ENCODE assay signal across 8 cellular contexts in the genomic region with DNA sequence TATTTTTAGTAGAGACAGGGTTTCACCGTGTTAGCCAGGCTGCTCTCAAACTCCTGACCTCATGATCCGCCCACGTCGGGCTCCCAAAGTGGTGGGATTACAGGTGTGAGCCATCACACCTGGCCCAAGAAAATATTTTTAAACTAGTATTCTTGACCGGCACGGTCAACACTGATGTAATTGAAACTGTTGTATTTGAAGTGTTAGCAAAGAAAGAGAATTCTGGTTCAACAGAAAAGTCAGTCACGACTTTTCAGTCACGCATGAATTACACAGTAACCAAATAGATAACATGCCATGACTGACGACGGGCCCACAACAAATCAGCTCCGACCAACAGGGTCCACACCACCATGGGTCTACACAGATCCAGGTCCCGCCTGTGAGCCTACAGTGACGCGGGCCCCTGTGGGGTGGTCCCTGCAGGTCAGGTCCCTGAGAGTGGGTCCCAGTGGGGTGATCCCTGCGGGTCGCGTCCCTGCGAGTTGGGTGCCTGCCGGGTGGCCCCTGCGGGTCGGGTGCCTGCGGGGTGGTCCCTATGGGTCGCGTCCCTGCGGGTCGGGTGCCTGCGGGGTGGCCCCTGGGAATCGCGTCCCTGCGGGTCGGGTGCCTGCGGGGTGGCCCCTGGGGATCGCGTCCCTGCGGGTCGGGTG. TPM values are rescaled to one million over a fixed set of nuclear protein-coding genes. Genes with fewer than 3 reads are reported as not detected.
DNase-seq lines count a peak whose midpoint lies in the region; ATAC-seq and TF ChIP-seq lines count a peak whose summit lies in the region.

No MANE protein-coding gene starts in this region.

- ATAC-seq in HG03378 (IDR thresholded peaks at IDR 0.05; ENCODE audit: unreplicated experiment): no peak

- peak overlapping the region; percentile 64 to 100 (median 95) for H3K27ac ChIP-seq in adrenal gland
- H3K27ac ChIP-seq in spleen: peak overlapping the region; percentile 95 to 100 (median 98)

- H3K4me1 ChIP-seq in ES-I3 (ENCODE audit: insufficient read depth, low read length) (0 out of 2 replicates have a peak, but pooled peaks cover 3% of the 10 kb centered on the region), adrenal gland (replicated peaks in 1 of 2) (peaks cover 25 to 27% of the 10 kb centered on the region in 2 donors), iPS-15b (ENCODE audit: control insufficient read depth, insufficient read depth, low read length) (no peaks in the 10 kb centered on the region), spleen (peaks cover 15 to 78% (median 38%) of the 10 kb centered on the region in 6 donors)

- H3K4me3 ChIP-seq in adrenal gland: peak overlapping the region; percentile 38 to 99 (median 89)
- H3K4me3 ChIP-seq in iPS-15b (ENCODE audit: low read depth, low read length): peak overlapping the region; percentile 75
- H3K4me3 ChIP-seq in spleen: peak overlapping the region; percentile 51 to 97 (median 70)

- 15 to 31% (median 21%) methylated on average over 17 to 33 of the region's 36 CpGs for WGBS in adrenal gland, 4 donors
- 14 to 26% (median 21%) methylated on average over 20 to 36 of the region's 36 CpGs for WGBS in spleen, 5 donors

- H3K27me3 ChIP-seq in adrenal gland (no peaks in the 10 kb centered on the region), iPS-15b (ENCODE audit: control insufficient read depth, insufficient read depth, low read length) (no peaks in the 10 kb centered on the region), spleen (replicated peaks in 1 of 7) (no peaks in the 10 kb centered on the region)

- peak in 1 of 2 donors; percentile 5 for TF ChIP-seq POLR2A in adrenal gland (IDR thresholded peaks at IDR 0.05)
- TF ChIP-seq POLR2A in spleen (IDR thresholded peaks at IDR 0.05): no peak

- no peak for TF ChIP-seq CTCF in adrenal gland (IDR thresholded peaks at IDR 0.05)
- TF ChIP-seq CTCF in spleen (IDR thresholded peaks at IDR 0.05 in 8 of 11, conservative IDR thresholded peaks at IDR 0.05 in 3 of 11): no peak

- H3K9ac ChIP-seq in ES-I3 (ENCODE audit: low read depth, low read length) (peak overlapping the region; percentile 86), iPS-15b (ENCODE audit: low read depth, low read length) (peak overlapping the region; percentile 83)

- H3K9me3 ChIP-seq in ES-I3 (ENCODE audit: control insufficient read depth, insufficient read depth, low read length): no peaks in the 10 kb centered on the region
- no peaks in the 10 kb centered on the region for H3K9me3 ChIP-seq in adrenal gland (replicated peaks in 1 of 3)
- H3K9me3 ChIP-seq in iPS-15b (ENCODE audit: control insufficient read depth, insufficient read depth, low read length): no peaks in the 10 kb centered on the region
- no peaks in the 10 kb centered on the region for H3K9me3 ChIP-seq in spleen

- H3K36me3 ChIP-seq in ES-I3 (ENCODE audit: insufficient read depth, low read length) (no peaks in the 10 kb centered on the region), adrenal gland (replicated peaks in 1 of 2) (no peaks in the 10 kb centered on the region), iPS-15b (ENCODE audit: control insufficient read depth, insufficient read depth, low read length) (no peaks in the 10 kb centered on the region), spleen (peaks cover 0 to 4% (median 0%) of the 10 kb centered on the region in 6 donors)

- peak; percentile 24 for DNase-seq in M059J (ENCODE audit: low read depth)
- peak in 4 of 7 donors; percentile 23 to 48 (median 48) for DNase-seq in adrenal gland
- DNase-seq in spleen: peak; percentile 91
- no peak for DNase-seq in DMS153 treated with DMSO at 0.1 percent for 48 hours (lab: John Stamatoyannopoulos, UW; ENCODE audit: unreplicated experiment)
- no peak for DNase-seq in NCI-H2196 treated with DMSO at 0.1 percent for 48 hours (lab: John Stamatoyannopoulos, UW; ENCODE audit: unreplicated experiment)

- intact Hi-C loops in adrenal gland (cut with DNase I) (no loop called here), spleen (cut with DNase I; ENCODE audit: low total_unique reads) (no loop called here)

RNA-seq across cellular contexts. Expression of a gene that starts 1.0 kb away (rescaled TPM):
- 9.6 and 19.6 TPM in 2 replicates for total RNA-seq in M059J (2014; rRNA removed; shearing (Covaris generic))
- total RNA-seq in adrenal gland (10 to 100 TPM in 6 of 8 donors, 1 to 10 TPM in 2; 8.8 to 18.2 (median 12.5) TPM), spleen (10 to 100 TPM; 11.1 to 15.0 (median 13.9) TPM)
- polyA plus RNA-seq in adrenal gland (10 to 100 TPM in 2 of 3 donors, 1 to 10 TPM in 1; 4.2 to 13.9 (median 13.6) TPM), spleen (10 to 100 TPM in 2 of 3 donors, 1 to 10 TPM in 1; 8.6 to 12.9 (median 10.4) TPM)

RNA-seq across cellular contexts. Expression of a gene that starts 27.3 kb away (rescaled TPM):
- 0.89 and 2.6 TPM in 2 replicates for total RNA-seq in M059J (2014; rRNA removed; shearing (Covaris generic))
- total RNA-seq in adrenal gland (10 to 100 TPM; 29.2 to 85.0 (median 52.1) TPM), spleen (10 to 100 TPM; 16.1 to 57.0 (median 44.0) TPM)
- polyA plus RNA-seq in adrenal gland (100 to 1,000 TPM in 1 of 3 donors, 10 to 100 TPM in 2; 34.5 to 109 (median 72.3) TPM), spleen (10 to 100 TPM; 21.2 to 38.9 (median 24.6) TPM)

RNA-seq across cellular contexts. Expression of a gene that starts 32.2 kb away (rescaled TPM):
- 4.0 and 9.9 TPM in 2 replicates for total RNA-seq in M059J (2014; rRNA removed; shearing (Covaris generic))
- 100 to 1,000 TPM in 1 of 8 donors, 10 to 100 TPM in 7; 12.4 to 110 (median 32.1) TPM for total RNA-seq in adrenal gland
- 100 to 1,000 TPM in 1 of 3 donors, 10 to 100 TPM in 1, 1 to 10 TPM in 1; 9.4 to 109 (median 70.8) TPM for polyA plus RNA-seq in adrenal gland
- 10 to 100 TPM; 36.4 to 49.8 (median 43.2) TPM for total RNA-seq in spleen
- 10 to 100 TPM in 2 of 3 donors, 1 to 10 TPM in 1; 7.3 to 23.1 (median 19.1) TPM for polyA plus RNA-seq in spleen

RNA-seq across cellular contexts. Expression of a gene that starts 51.9 kb away (rescaled TPM):
- 88.7 and 205 TPM in 2 replicates for total RNA-seq in M059J (2014; rRNA removed; shearing (Covaris generic))
- 10 to 100 TPM; 17.5 to 54.4 (median 33.2) TPM for total RNA-seq in adrenal gland
- polyA plus RNA-seq in adrenal gland: 10 to 100 TPM in 1 of 3 donors, 1 to 10 TPM in 2; 4.0 to 18.7 (median 4.3) TPM
- 100 to 1,000 TPM in 1 of 7 donors, 10 to 100 TPM in 6; 56.5 to 120 (median 66.0) TPM for total RNA-seq in spleen
- 10 to 100 TPM in 1 of 3 donors, 1 to 10 TPM in 2; 4.3 to 21.2 (median 5.7) TPM for polyA plus RNA-seq in spleen

Comparison
In these comparisons a context has a peak if more than half of its experiments do, and no peak if none do; other contexts are left out.
1. DNase-seq: peak in M059J (single experiment), adrenal gland (4 of 7) and spleen (single experiment); none in DMS153 treated with DMSO at 0.1 percent for 48 hours (single experiment) and NCI-H2196 treated with DMSO at 0.1 percent for 48 hours (single experiment).
2. Peak in every context shown above with its lines, with median percentiles within 50 percentile points of each other: H3K4me3 ChIP-seq.